Comparison of ENCODE assay signal across 20 cellular contexts in the genomic region with DNA sequence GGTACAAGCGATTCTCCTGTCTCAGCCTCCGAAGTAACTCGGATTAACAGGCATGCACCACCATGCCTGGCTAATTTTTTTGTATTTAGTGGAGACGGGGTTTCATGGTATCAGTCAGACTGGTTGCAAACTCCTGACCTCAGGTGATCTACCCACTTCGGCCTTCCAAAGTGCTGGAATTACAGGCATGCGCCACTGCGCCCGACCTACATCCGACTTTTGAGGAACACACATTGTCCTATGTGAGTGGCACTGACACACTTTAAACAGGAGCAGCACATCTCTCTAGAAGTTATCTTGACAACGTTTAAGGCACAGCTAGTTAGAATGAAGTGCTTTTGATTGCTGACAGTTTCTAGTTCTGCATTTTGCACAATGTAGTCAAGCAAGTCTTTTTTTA. TPM values are rescaled to one million over a fixed set of nuclear protein-coding genes. Genes with fewer than 3 reads are reported as not detected.
DNase-seq lines count a peak whose midpoint lies in the region; FAIRE-seq and TF ChIP-seq lines count a peak whose summit lies in the region.
"Had no signal": no experiment of that assay in that cellular context is flagged by ENCODE, and none has a peak within 500 bp of the region (broad histone marks: within the 10 kb centered on the region; RNA-seq: fewer than 3 reads in every experiment).

No MANE protein-coding gene starts in this region.

- no peak for TF ChIP-seq CTCF in Calu3 (IDR thresholded peaks at IDR 0.05; ENCODE audit: unreplicated experiment)
- no peak for TF ChIP-seq CTCF in endothelial cell of umbilical vein (IDR thresholded peaks at IDR 0.05; ENCODE audit: extremely low read depth in 1 of 2, insufficient read depth in 1 of 2, low read depth in 1 of 2, low read length in 2 of 2)

- no peaks in the 10 kb centered on the region for H3K9me3 Mint-ChIP-seq in Calu3 (ENCODE audit: low read depth, unreplicated experiment)
- H3K9me3 Mint-ChIP-seq in activated T-helper 2 cell treated with anti-CD3 and anti-CD28 coated beads, Interferon-gamma antibody, Interleukin-2, Interleukin-4, amounts not matched to agents 10 μg/mL and 5 μg/mL and 100 μg/mL, durations not matched to agents 14 hours and 24 hours and 36 hours: no peaks in the 10 kb centered on the region
- H3K9me3 Mint-ChIP-seq: natural killer cell; stimulated activated memory B cell treated with anti-CD40 and anti-IgM and Interleukin-4, amounts not matched to agents 10 μg/mL and 1 μg/mL and 100 μg/mL, for 72 hours; T-cell had no signal

- H3K27ac ChIP-seq in endothelial cell of umbilical vein (ENCODE audit: insufficient read depth, low read depth, low read length) (peak overlapping the region; percentile 95), trophoblast cell (ENCODE audit: low read depth, low read length) (no peak overlapping the region)

- no peak overlapping the region for H4K91ac ChIP-seq in trophoblast cell (ENCODE audit: low read depth, low read length)

- no peaks in the 10 kb centered on the region for H3K27me3 ChIP-seq in endothelial cell of umbilical vein (ENCODE audit: control insufficient read depth in 2 of 2, insufficient read depth in 2 of 2, low read length in 2 of 2)
- no peaks in the 10 kb centered on the region for H3K27me3 ChIP-seq in trophoblast cell (ENCODE audit: insufficient read depth, low read length)

- no peak overlapping the region for H2BK5ac ChIP-seq in trophoblast cell (ENCODE audit: low read depth, low read length, poor library complexity)

- no peaks in the 10 kb centered on the region for H3K27me3 Mint-ChIP-seq in Calu3 (ENCODE audit: unreplicated experiment)
- H3K27me3 Mint-ChIP-seq in activated T-helper 2 cell treated with anti-CD3 and anti-CD28 coated beads, Interferon-gamma antibody, Interleukin-2, Interleukin-4, amounts not matched to agents 10 μg/mL and 5 μg/mL and 100 μg/mL, durations not matched to agents 14 hours and 24 hours and 36 hours (ENCODE audit: low read depth): no peaks in the 10 kb centered on the region
- H3K27me3 Mint-ChIP-seq: activated CD4-positive, alpha-beta T cell treated with anti-CD3 and anti-CD28 coated beads for 36 hours; stimulated activated memory B cell treated with anti-CD40 and anti-IgM and Interleukin-4, amounts not matched to agents 10 μg/mL and 1 μg/mL and 100 μg/mL, for 72 hours; T-cell had no signal

- H3K4me2 ChIP-seq in endothelial cell of umbilical vein (ENCODE audit: insufficient read depth, low read length) (no peak overlapping the region), trophoblast cell (ENCODE audit: low read length) (no peak overlapping the region)

- no CpG with 5 or more reads among the region's 10 CpGs for WGBS in trophoblast cell (ENCODE audit: extremely low coverage, insufficient coverage, insufficient read length)

- no peak overlapping the region for H2BK12ac ChIP-seq in trophoblast cell (ENCODE audit: low read length)

- peak overlapping the region; percentile 11 for H2BK120ac ChIP-seq in trophoblast cell (ENCODE audit: insufficient read depth, low read length, poor library complexity)

- H3K18ac ChIP-seq in trophoblast cell (ENCODE audit: low read length): peak overlapping the region; percentile 39

- H3K9me3 ChIP-seq in endothelial cell of umbilical vein (replicated peaks; ENCODE audit: control insufficient read depth, insufficient read depth, low read length): no peaks in the 10 kb centered on the region
- no peaks in the 10 kb centered on the region for H3K9me3 ChIP-seq in trophoblast cell (ENCODE audit: insufficient read depth, low read depth, low read length)

- TF ChIP-seq POLR2A in endothelial cell of umbilical vein (IDR thresholded peaks at IDR 0.05; ENCODE audit: low read depth, low read length): no peak

- H3K9ac ChIP-seq in endothelial cell of umbilical vein (replicated peaks; ENCODE audit: extremely low read depth, insufficient read depth, low read length) (no peak overlapping the region), trophoblast cell (ENCODE audit: low read length) (no peak overlapping the region)

- H3K4me1 ChIP-seq in endothelial cell of umbilical vein (ENCODE audit: control insufficient read depth, extremely low read depth, insufficient read depth, low read length) (peaks cover 67% of the 10 kb centered on the region), trophoblast cell (ENCODE audit: control insufficient read depth in 1 of 2, insufficient read depth in 2 of 2, low read length in 2 of 2) (peaks cover 19 to 33% of the 10 kb centered on the region in 2 experiments)

- peaks cover 37% of the 10 kb centered on the region for H3K36me3 Mint-ChIP-seq in Calu3 (ENCODE audit: insufficient read depth, unreplicated experiment)
- peaks cover 78% of the 10 kb centered on the region for H3K36me3 Mint-ChIP-seq in activated T-helper 2 cell treated with anti-CD3 and anti-CD28 coated beads, Interferon-gamma antibody, Interleukin-2, Interleukin-4, amounts not matched to agents 10 μg/mL and 5 μg/mL and 100 μg/mL, durations not matched to agents 14 hours and 24 hours and 36 hours (ENCODE audit: low read depth)
- H3K36me3 Mint-ChIP-seq: natural killer cell had no signal

- no peaks in the 10 kb centered on the region for H4K20me1 ChIP-seq in endothelial cell of umbilical vein (replicated peaks; ENCODE audit: control insufficient read depth, extremely low read depth, insufficient read depth, low read length)

- H3K4ac ChIP-seq in trophoblast cell (ENCODE audit: low read depth, low read length): no peak overlapping the region

- no peaks in the 10 kb centered on the region for H3K9me1 ChIP-seq in endothelial cell of umbilical vein (replicated peaks; ENCODE audit: control insufficient read depth, extremely low read depth, insufficient read depth, low read length)

- H3K23ac ChIP-seq in trophoblast cell (ENCODE audit: low read length): no peak overlapping the region

- H3K79me2 ChIP-seq in endothelial cell of umbilical vein (ENCODE audit: control insufficient read depth, insufficient read depth, low read length) (peaks cover 59% of the 10 kb centered on the region), trophoblast cell (ENCODE audit: control insufficient read depth, insufficient read depth, low read length, poor library complexity) (peaks cover 2% of the 10 kb centered on the region)

- no TSS peak for BruUV-seq in Calu3 (replicated peaks; lab: Mats Ljungman, UMichigan)
- no TSS peak for BruUV-seq in endothelial cell of umbilical vein (replicated peaks; lab: Mats Ljungman, UMichigan)

- peak overlapping the region; percentile 67 for H3K14ac ChIP-seq in trophoblast cell (ENCODE audit: low read length)

- H3K79me1 ChIP-seq in trophoblast cell (ENCODE audit: low read length): peaks cover 16% of the 10 kb centered on the region

- CTCF ChIA-PET in Calu3 (lab: Charles Lee) (no interaction called here), endothelial cell of umbilical vein (lab: Charles Lee) (no interaction called here)

- POLR2A ChIA-PET in endothelial cell of umbilical vein (lab: Charles Lee): no interaction called here

- no peak overlapping the region for H4K12ac ChIP-seq in trophoblast cell (ENCODE audit: low read depth, low read length)

- peaks cover 51% of the 10 kb centered on the region for H3K4me1 Mint-ChIP-seq in Calu3 (ENCODE audit: low read depth, unreplicated experiment)
- H3K4me1 Mint-ChIP-seq in activated T-helper 2 cell treated with anti-CD3 and anti-CD28 coated beads, Interferon-gamma antibody, Interleukin-2, Interleukin-4, amounts not matched to agents 10 μg/mL and 5 μg/mL and 100 μg/mL, durations not matched to agents 14 hours and 24 hours and 36 hours (ENCODE audit: low read depth): peaks cover 46% of the 10 kb centered on the region

- no peak for FAIRE-seq in endothelial cell of umbilical vein (lab: Jason Lieb, UNC)

- dilution Hi-C loops in endothelial cell of umbilical vein (cut with MboI; ENCODE audit: extremely low pct_ligation_motif_present, low sequenced_read_pairs): no loop called here

- H2AFZ ChIP-seq in endothelial cell of umbilical vein (ENCODE audit: low read depth, low read length): no peak overlapping the region
- no peak overlapping the region for H2AFZ ChIP-seq in trophoblast cell (ENCODE audit: insufficient read depth, low read length, poor library complexity)

- H3K36me3 ChIP-seq in endothelial cell of umbilical vein (ENCODE audit: control insufficient read depth in 2 of 2, extremely low read depth in 1 of 2, insufficient read depth in 2 of 2, low read length in 2 of 2) (peaks cover 12 to 29% of the 10 kb centered on the region in 2 experiments), trophoblast cell (ENCODE audit: control insufficient read depth in 1 of 2, insufficient read depth in 2 of 2, low read length in 2 of 2) (peaks cover 21 to 34% of the 10 kb centered on the region in 2 experiments)

- no peak overlapping the region for H3K4me3 Mint-ChIP-seq in Calu3 (ENCODE audit: low read depth, unreplicated experiment)
- H3K4me3 Mint-ChIP-seq in activated T-helper 2 cell treated with anti-CD3 and anti-CD28 coated beads, Interferon-gamma antibody, Interleukin-2, Interleukin-4, amounts not matched to agents 10 μg/mL and 5 μg/mL and 100 μg/mL, durations not matched to agents 14 hours and 24 hours and 36 hours (ENCODE audit: low read depth): no peak overlapping the region
- H3K4me3 Mint-ChIP-seq: activated CD4-positive, alpha-beta T cell treated with anti-CD3 and anti-CD28 coated beads for 36 hours; natural killer cell; stimulated activated memory B cell treated with anti-CD40 and anti-IgM and Interleukin-4, amounts not matched to agents 10 μg/mL and 1 μg/mL and 100 μg/mL, for 72 hours; T-cell had no signal

- peak overlapping the region; percentile 99 for H3K27ac Mint-ChIP-seq in Calu3 (ENCODE audit: unreplicated experiment)
- H3K27ac Mint-ChIP-seq in activated T-helper 2 cell treated with anti-CD3 and anti-CD28 coated beads, Interferon-gamma antibody, Interleukin-2, Interleukin-4, amounts not matched to agents 10 μg/mL and 5 μg/mL and 100 μg/mL, durations not matched to agents 14 hours and 24 hours and 36 hours: no peak overlapping the region
- H3K27ac Mint-ChIP-seq: activated CD4-positive, alpha-beta T cell treated with anti-CD3 and anti-CD28 coated beads for 36 hours had no signal

- H2AK5ac ChIP-seq in trophoblast cell (ENCODE audit: low read length): peak overlapping the region; percentile 71

- intact Hi-C loops in Calu3 (cut with micrococcal nuclease; ENCODE audit: unreplicated experiment) (no loop called here), endothelial cell of umbilical vein (cut with micrococcal nuclease) (loop anchor here (2.0 kb wide), 1 partner anchor 445 kb away; no protein-coding TSS in a partner anchor)
- intact Hi-C loops in activated T-helper 2 cell treated with anti-CD3 and anti-CD28 coated beads, Interferon-gamma antibody, Interleukin-2, Interleukin-4, amounts not matched to agents 10 μg/mL and 5 μg/mL and 100 μg/mL, durations not matched to agents 14 hours and 24 hours and 36 hours (cut with micrococcal nuclease): no loop called here

- H3K4me3 ChIP-seq in endothelial cell of umbilical vein (replicated peaks in 1 of 3; ENCODE audit: insufficient read depth in 1 of 3, low read depth in 1 of 3, low read length in 3 of 3) (no peak overlapping the region), trophoblast cell (ENCODE audit: low read depth, low read length) (no peak overlapping the region)

- no peak overlapping the region for H4K8ac ChIP-seq in trophoblast cell (ENCODE audit: low read depth, low read length)

- DNase-seq in Calu3: no peak
- DNase-seq in NOMO-1 treated with dmso at 0.1 percent for 144 hours (lab: John Stamatoyannopoulos, UW; ENCODE audit: unreplicated experiment): peak; percentile 3
- DNase-seq in endothelial cell of umbilical vein (ENCODE audit: low read depth, low spot score): no peak
- DNase-seq in trophoblast cell: peak; percentile 60 to 72
- no peak for DNase-seq in NCI-H2227 (lab: John Stamatoyannopoulos, UW; ENCODE audit: unreplicated experiment)
- no peak for DNase-seq in NCI-H1436 treated with DMSO at 0.1 percent for 48 hours (lab: John Stamatoyannopoulos, UW)
- DNase-seq in activated T-helper 2 cell treated with anti-CD3 and anti-CD28 coated beads, Interferon-gamma antibody, Interleukin-2, Interleukin-4, amounts not matched to agents 10 μg/mL and 5 μg/mL and 100 μg/mL, durations not matched to agents 14 hours and 24 hours and 36 hours (ENCODE audit: low spot score): no peak
- DNase-seq: activated CD4-positive, alpha-beta T cell treated with anti-CD3 and anti-CD28 coated beads for 36 hours; activated gamma-delta T cell; caudate nucleus; DND-41; KG1; natural killer cell; NCI-H1048; NCI-H2081; NCI-H510A; posterior cingulate gyrus; SHP77; T-cell had no signal

RNA-seq across cellular contexts. Expression of a gene that starts 26.7 kb away (rescaled TPM):
- total RNA-seq in Calu3 (2022) (18.2 and 28.1 TPM in 2 replicates), endothelial cell of umbilical vein (55.2 and 73.0 TPM in 2 replicates)
- 61.0 and 69.8 TPM in 2 replicates for polyA plus RNA-seq in endothelial cell of umbilical vein
- 50.2 and 54.6 TPM in 2 replicates for polyA plus RNA-seq in endothelial cell of umbilical vein (2011; cell fraction: cytosol; rRNA removed)
- 129 and 134 TPM in 2 replicates for polyA plus RNA-seq in endothelial cell of umbilical vein (2011; cell fraction: nucleus; rRNA removed)
- polyA plus RNA-seq in endothelial cell of umbilical vein (2012): 41.1 and 43.9 TPM in 2 replicates
- 132 and 144 TPM in 2 replicates for polyA minus RNA-seq in endothelial cell of umbilical vein
- 3.8 TPM for polyA minus RNA-seq in endothelial cell of umbilical vein (2011; cell fraction: cytosol; rRNA and poly(A)+ RNA removed)
- 133 and 155 TPM in 2 replicates for polyA minus RNA-seq in endothelial cell of umbilical vein (2011; cell fraction: nucleus; rRNA and poly(A)+ RNA removed)
- 46.4 and 47.9 TPM in 2 replicates for polyA plus RNA-seq in trophoblast cell (2013)
- 34.5 and 35.0 TPM in 2 replicates for total RNA-seq in activated T-helper 2 cell treated with anti-CD3 and anti-CD28 coated beads, Interferon-gamma antibody, Interleukin-2, Interleukin-4, amounts not matched to agents 10 μg/mL and 5 μg/mL and 100 μg/mL, durations not matched to agents 14 hours and 24 hours and 36 hours

Comparison
In these comparisons a context has a peak if more than half of its experiments do, and no peak if none do; other contexts are left out.
1. DNase-seq: peak in NOMO-1 treated with dmso at 0.1 percent for 144 hours (single experiment) and trophoblast cell (2 of 2); none in Calu3 (single experiment), endothelial cell of umbilical vein (single experiment), NCI-H2227 (single experiment), NCI-H1436 treated with DMSO at 0.1 percent for 48 hours (single experiment) and activated T-helper 2 cell treated with anti-CD3 and anti-CD28 coated beads, Interferon-gamma antibody, Interleukin-2, Interleukin-4, amounts not matched to agents 10 μg/mL and 5 μg/mL and 100 μg/mL, durations not matched to agents 14 hours and 24 hours and 36 hours (single experiment).